In the genomic region with DNA sequence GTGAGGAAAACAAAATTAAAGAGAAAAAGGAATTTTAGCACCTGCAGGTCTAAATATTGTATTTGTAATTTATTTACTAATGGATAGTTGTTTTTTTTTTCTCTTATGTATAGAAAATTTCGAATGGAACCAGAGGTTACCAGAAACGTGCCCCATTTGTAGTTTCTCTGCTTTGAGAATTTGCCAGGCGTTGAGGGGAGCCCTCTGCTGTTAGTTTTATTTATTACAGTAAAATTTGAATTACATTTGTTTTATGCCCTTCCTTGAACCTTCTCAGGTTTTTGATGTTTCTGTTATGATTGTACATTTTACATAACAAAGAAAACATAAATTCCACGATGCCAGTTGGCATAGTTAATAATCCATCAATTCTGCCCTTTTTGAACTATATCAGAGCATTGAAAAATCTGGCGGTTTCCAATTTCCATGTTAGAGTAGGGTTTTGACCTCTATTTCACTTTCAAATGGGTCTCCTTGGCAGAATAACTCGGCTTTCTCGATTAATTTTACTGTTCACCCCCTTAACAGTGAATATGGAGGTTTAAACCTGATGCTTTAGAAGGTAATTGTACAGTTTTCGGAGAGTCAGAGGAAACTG, we compare ENCODE assay signal across 9 cellular contexts. TPM values are rescaled to one million over a fixed set of nuclear protein-coding genes. Genes with fewer than 3 reads are reported as not detected.
DNase-seq lines count a peak whose midpoint lies in the region; ATAC-seq, FAIRE-seq and TF ChIP-seq lines count a peak whose summit lies in the region.
"Had no signal": no experiment of that assay in that cellular context is flagged by ENCODE, and none has a peak within 500 bp of the region (broad histone marks: within the 10 kb centered on the region; RNA-seq: fewer than 3 reads in every experiment).

No MANE protein-coding gene starts in this region.

- H3K4me2 ChIP-seq in astrocyte (ENCODE audit: low read length) = no peak overlapping the region

- no peaks in the 10 kb centered on the region for H3K79me2 ChIP-seq in astrocyte (ENCODE audit: insufficient read depth, low read length)

- H3K27ac Mint-ChIP-seq in astrocyte (ENCODE audit: unreplicated experiment) = no peak overlapping the region
- H3K27ac Mint-ChIP-seq: activated B cell treated with CpG ODN at 0.5 μM for 24 hours had no signal

- peak overlapping the region; percentile 29 for H2AFZ ChIP-seq in astrocyte (ENCODE audit: low read depth, low read length)

- peak; percentile 45 for FAIRE-seq in astrocyte (lab: Jason Lieb, UNC)

- H3K9me3 ChIP-seq in astrocyte (ENCODE audit: insufficient read depth, low read depth, low read length) = no peaks in the 10 kb centered on the region

- H3K4me1 ChIP-seq in astrocyte (ENCODE audit: insufficient read depth, low read length) = no peaks in the 10 kb centered on the region

- H3K36me3 Mint-ChIP-seq in astrocyte (ENCODE audit: low read depth, unreplicated experiment) = no peaks in the 10 kb centered on the region

- peaks cover 4% of the 10 kb centered on the region for H3K4me1 Mint-ChIP-seq in astrocyte (ENCODE audit: low read depth, unreplicated experiment)

- H3K27me3 ChIP-seq in astrocyte (ENCODE audit: insufficient read depth, low read length) = no peaks in the 10 kb centered on the region

- DNase-seq in NCI-H2227 (lab: John Stamatoyannopoulos, UW; ENCODE audit: unreplicated experiment) = peak; percentile 25
- no peak for DNase-seq in NCI-H2227 treated with DMSO at 0.1 percent for 48 hours (lab: John Stamatoyannopoulos, UW)
- peak; percentile 62 for DNase-seq in NAMALWA (ENCODE audit: low spot score)
- DNase-seq in astrocyte (ENCODE audit: low read depth) = no peak
- DNase-seq in left lobe of liver (ENCODE audit: low spot score) = no peak
- DNase-seq in globus pallidus (ENCODE audit: low spot score) = no peak
- DNase-seq in GDM1 (lab: John Stamatoyannopoulos, UW) = no peak
- DNase-seq: activated B cell treated with CpG ODN at 0.5 μM for 24 hours had no signal

- no peak overlapping the region for H3K4me3 ChIP-seq in astrocyte (ENCODE audit: insufficient read depth, low read depth, low read length)

- no peak overlapping the region for H3K27ac ChIP-seq in astrocyte (ENCODE audit: low read depth, low read length)

- H4K20me1 ChIP-seq in astrocyte (ENCODE audit: insufficient read depth, low read length) = no peaks in the 10 kb centered on the region

- peak; percentile 61 for TF ChIP-seq CTCF in astrocyte (IDR thresholded peaks at IDR 0.05; ENCODE audit: insufficient read depth, low read depth, low read length)

- peak; percentile 82 for ATAC-seq in left lobe of liver
- no peak for ATAC-seq in HG02973 (IDR thresholded peaks at IDR 0.05; ENCODE audit: unreplicated experiment)

- H3K9me3 Mint-ChIP-seq in astrocyte (ENCODE audit: unreplicated experiment) = no peaks in the 10 kb centered on the region
- H3K9me3 Mint-ChIP-seq: activated B cell treated with CpG ODN at 0.5 μM for 24 hours had no signal

- H3K36me3 ChIP-seq in astrocyte (ENCODE audit: insufficient read depth, low read length) = no peaks in the 10 kb centered on the region

- no peak overlapping the region for H3K9ac ChIP-seq in astrocyte (ENCODE audit: low read length)

- H3K27me3 Mint-ChIP-seq in astrocyte (ENCODE audit: low read depth, unreplicated experiment) = peaks cover under 1% of the 10 kb centered on the region
- H3K27me3 Mint-ChIP-seq: activated B cell treated with CpG ODN at 0.5 μM for 24 hours had no signal

- no peak overlapping the region for H3K4me3 Mint-ChIP-seq in astrocyte (ENCODE audit: unreplicated experiment)
- H3K4me3 Mint-ChIP-seq: activated B cell treated with CpG ODN at 0.5 μM for 24 hours had no signal

RNA-seq across cellular contexts. Expression of gene RFPL4B, which starts 35.1 kb away (rescaled TPM):
- total RNA-seq in astrocyte = 0.30 TPM in 1 of 2 replicates, not detected in the other
- total RNA-seq in left lobe of liver = not detected
- total RNA-seq: activated B cell treated with CpG ODN at 0.5 μM for 24 hours had no signal

RNA-seq across cellular contexts. Expression of gene LAMA4, which starts 57.7 kb away (rescaled TPM):
- total RNA-seq in astrocyte (2.0 and 5.0 TPM in 2 replicates), left lobe of liver (2.8 TPM)
- total RNA-seq: activated B cell treated with CpG ODN at 0.5 μM for 24 hours had no signal

Comparison
In these comparisons a context has a peak if more than half of its experiments do, and no peak if none do; other contexts are left out.
1. DNase-seq: peak in NCI-H2227 (single experiment) and NAMALWA (single experiment); none in NCI-H2227 treated with DMSO at 0.1 percent for 48 hours (single experiment), astrocyte (single experiment), left lobe of liver (single experiment), globus pallidus (single experiment) and GDM1 (single experiment).